24 cellular contexts compared by ENCODE assay signal in the genomic region with DNA sequence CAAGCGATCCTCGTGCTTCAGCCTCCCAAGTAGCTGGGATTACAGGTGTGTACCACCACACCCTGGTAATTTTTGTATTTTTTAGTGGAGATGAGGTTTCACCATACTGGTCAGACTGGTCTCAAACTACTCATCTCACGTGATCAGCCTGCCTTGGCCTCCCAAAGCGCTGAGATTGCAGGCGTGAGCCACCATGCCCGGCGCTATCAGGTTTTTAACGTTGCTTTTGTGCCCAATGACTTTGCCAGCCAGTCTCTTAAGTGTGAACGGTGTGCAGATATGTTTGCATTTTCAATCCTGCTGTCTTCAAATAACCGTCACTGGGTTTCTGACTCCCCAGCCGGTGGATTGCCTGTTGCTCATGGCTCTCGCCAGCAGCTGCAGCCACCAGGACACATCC.
DNase-seq lines count a peak whose midpoint lies in the region; ATAC-seq and TF ChIP-seq lines count a peak whose summit lies in the region.
"Had no signal": no experiment of that assay in that cellular context is flagged by ENCODE, and none has a peak within 500 bp of the region (broad histone marks: within the 10 kb centered on the region; RNA-seq: fewer than 3 reads in every experiment).

No MANE protein-coding gene starts in this region.

- H3K9me3 ChIP-seq in right cardiac atrium (ENCODE audit: control insufficient read depth, low read length): no peaks in the 10 kb centered on the region
- H3K9me3 ChIP-seq in PC-9 (ENCODE audit: insufficient read depth, low read depth): no peaks in the 10 kb centered on the region
- H3K9me3 ChIP-seq: Caco-2, MG63 had no signal

- no peak overlapping the region for H2AFZ ChIP-seq in PC-9

- no peaks in the 10 kb centered on the region for H3K9me2 ChIP-seq in PC-9 (ENCODE audit: insufficient read depth)

- CTCF ChIA-PET in PC-9 (lab: Charles Lee): no interaction called here

- intact Hi-C loops in Right ventricle myocardium inferior (cut with DNase I): no loop called here
- intact Hi-C loops in right cardiac atrium (cut with DNase I): no loop called here
- intact Hi-C loops in sciatic nerve (cut with DNase I): no loop called here
- intact Hi-C loops in PC-9 (cut with micrococcal nuclease; ENCODE audit: unreplicated experiment): no loop called here

- H3K27me3 ChIP-seq in right cardiac atrium (ENCODE audit: control insufficient read depth, insufficient read depth) (no peaks in the 10 kb centered on the region), PC-9 (ENCODE audit: insufficient read depth, low read depth) (peaks cover 68% of the 10 kb centered on the region)
- H3K27me3 ChIP-seq: MG63 had no signal

- DNase-seq in Right ventricle myocardium inferior (ENCODE audit: missing footprints): peak; percentile 16
- no peak for DNase-seq in right cardiac atrium
- DNase-seq in islet precursor cell: peak; percentile 26
- peak; percentile 3 for DNase-seq in sciatic nerve (ENCODE audit: low spot score)
- DNase-seq in PC-9: no peak
- no peak for DNase-seq in activated effector memory CD4-positive, alpha-beta T cell treated with Interleukin-2 at 50 U/mL for 16 hours
- DNase-seq in hepatic stellate cell (ENCODE audit: low spot score): no peak
- DNase-seq: C1 segment of cervical spinal cord; IMR-90; KG1; MG63; NCI-H1105 treated with DMSO at 0.1 percent for 48 hours; NCI-H146; NCI-H1930; NCI-H2107; NCI-H82; NK-92 treated with Interleukin-12 subunit alpha and Interleukin-12 subunit beta, amount 100 ng/mL, for 24 hours; PC-3; RPMI8226; SHP77 had no signal

- H3K79me2 ChIP-seq in PC-9 (ENCODE audit: low read depth): no peaks in the 10 kb centered on the region

- POLR2A ChIA-PET in PC-9 (lab: Charles Lee; ENCODE audit: unreplicated experiment): no interaction called here

- no peak overlapping the region for H3K4me2 ChIP-seq in PC-9

- H3K27ac ChIP-seq in right cardiac atrium (ENCODE audit: low read length) (no peak overlapping the region), PC-9 (no peak overlapping the region)

- no peaks in the 10 kb centered on the region for H3K36me3 ChIP-seq in PC-9 (ENCODE audit: low read depth)
- H3K36me3 ChIP-seq: MG63 had no signal

- no peak for TF ChIP-seq CTCF in PC-9 (conservative IDR thresholded peaks at IDR 0.05)

- no TSS peak for BruUV-seq in PC-9 (replicated peaks; lab: Mats Ljungman, UMichigan)

- 78% methylated on average over 12 of the region's 12 CpGs for WGBS in right cardiac atrium

- H3K4me1 ChIP-seq in right cardiac atrium (ENCODE audit: control insufficient read depth, insufficient read depth, low read length) (no peaks in the 10 kb centered on the region), PC-9 (replicated peaks; ENCODE audit: insufficient read depth) (no peaks in the 10 kb centered on the region)
- H3K4me1 ChIP-seq: Caco-2 had no signal

- H3F3A ChIP-seq in PC-9 (ENCODE audit: insufficient read depth, low read depth): no peaks in the 10 kb centered on the region

- no peak for ATAC-seq in Right ventricle myocardium inferior
- ATAC-seq in right cardiac atrium: no peak
- ATAC-seq in sciatic nerve: no peak
- ATAC-seq: CD8-positive, alpha-beta T cell; GM12878; HCT116; PC-3 had no signal

- H3K4me3 ChIP-seq in right cardiac atrium (ENCODE audit: low read length) (no peak overlapping the region), PC-9 (no peak overlapping the region)
- H3K4me3 ChIP-seq: GM12878, MG63 had no signal

- H4K20me1 ChIP-seq in PC-9 (ENCODE audit: insufficient read depth): no peaks in the 10 kb centered on the region

Comparison
In these comparisons a context has a peak if more than half of its experiments do, and no peak if none do; other contexts are left out.
1. DNase-seq: peak in Right ventricle myocardium inferior (single experiment), islet precursor cell (single experiment) and sciatic nerve (single experiment); none in right cardiac atrium (0 of 3), PC-9 (0 of 2), activated effector memory CD4-positive, alpha-beta T cell treated with Interleukin-2 at 50 U/mL for 16 hours (single experiment) and hepatic stellate cell (single experiment).